ENCODE assay signal across 20 cellular contexts in genomic region chr20:63958964-63959698, GRCh38.
"Had no signal": no experiment of that assay in that cellular context is flagged by ENCODE, and none has a peak within 500 bp of the region (broad histone marks: within the 10 kb centered on the region; RNA-seq: fewer than 3 reads in every experiment).

No MANE protein-coding gene starts in this region.

- H3K27me3 ChIP-seq: heart left ventricle, left lung, spleen, tibial artery, uterus had no signal

- H3K9me3 ChIP-seq: heart left ventricle, left lung, psoas muscle, spleen, tibial artery, uterus had no signal

- H3K27ac ChIP-seq: left lung, tibial artery, uterus had no signal

- DNase-seq: activated CD4-positive, alpha-beta T cell treated with anti-CD3 and anti-CD28 coated beads, Interleukin-2, amount 50 U/mL, for 1 hour; activated CD4-positive, CD25-positive, alpha-beta regulatory T cell; activated CD8-positive, alpha-beta memory T cell treated with anti-CD3 and anti-CD28 coated beads, Interleukin-2, amount 10 ng/mL, durations not matched to agents 7 days and 5 days; activated gamma-delta T cell; activated naive CD8-positive, alpha-beta T cell treated with anti-CD3 and anti-CD28 coated beads, Interleukin-2, amount 10 ng/mL, durations not matched to agents 7 days and 5 days; activated T-cell treated with anti-CD3 and anti-CD28 coated beads, Interleukin-2, amount 50 U/mL, for 4 hours; anterior cingulate cortex; foreskin melanocyte; psoas muscle; spleen; stimulated activated CD4-positive, alpha-beta T cell treated with anti-CD3 and anti-CD28 coated beads, Interleukin-1b, Interleukin-23, amount 100 ng/mL, for 48 hours; tibial artery; uterus had no signal

- H3K36me3 ChIP-seq: uterus had no signal

- FAIRE-seq: colon, endothelial cell of umbilical vein, keratinocyte had no signal

- H3K4me3 ChIP-seq: heart left ventricle, left lung, psoas muscle, spleen, tibial artery, uterus had no signal

- ATAC-seq: activated CD8-positive, alpha-beta memory T cell treated with anti-CD3 and anti-CD28 coated beads, Interleukin-2, amount 10 ng/mL, durations not matched to agents 7 days and 5 days; activated T-cell treated with anti-CD3 and anti-CD28 coated beads, Interleukin-2, amount 50 U/mL, for 4 hours; heart left ventricle; left lung; psoas muscle; sciatic nerve; stimulated activated memory B cell treated with anti-CD40 and anti-IgM and Interleukin-4, amounts not matched to agents 10 μg/mL and 1 μg/mL and 100 μg/mL, for 72 hours had no signal
